ENCODE assay signal across 3 cellular contexts in genomic region chr15:95610945-95611344, GRCh38.
TF ChIP-seq lines count a peak whose summit lies in the region.

No MANE protein-coding gene starts in this region.

TF ChIP-seq in SK-N-SH, 30 proteins besides CTCF, POLR2A, EP300 and RAD21:
- TF ChIP-seq USF2 (IDR thresholded peaks at IDR 0.05; ENCODE audit: borderline replicate concordance, low read depth, low read length) (no peak), JUND (IDR thresholded peaks at IDR 0.05) (no peak), PBX3 (IDR thresholded peaks at IDR 0.05) (no peak), YY1 (IDR thresholded peaks at IDR 0.05; ENCODE audit: low read depth) (no peak), SIN3A (IDR thresholded peaks at IDR 0.05; ENCODE audit: borderline replicate concordance, low read depth, low read length) (no peak), EZH2phosphoT487 (IDR thresholded peaks at IDR 0.05; ENCODE audit: borderline replicate concordance, low read depth) (no peak), POLR2AphosphoS5 (IDR thresholded peaks at IDR 0.05; ENCODE audit: low read depth, low read length) (no peak), MEF2A (IDR thresholded peaks at IDR 0.05; ENCODE audit: borderline replicate concordance, low read depth) (no peak), GABPA (IDR thresholded peaks at IDR 0.05; ENCODE audit: low read depth) (no peak), MAX (IDR thresholded peaks at IDR 0.05; ENCODE audit: low read depth) (no peak), RFX5 (IDR thresholded peaks at IDR 0.05; ENCODE audit: low read length) (no peak), SMC3 (IDR thresholded peaks at IDR 0.05; ENCODE audit: low read depth, low read length) (no peak), TCF12 (IDR thresholded peaks at IDR 0.05) (no peak), TAF1 (IDR thresholded peaks at IDR 0.05; ENCODE audit: borderline replicate concordance, low read depth, low read length) (no peak)

TF ChIP-seq in SK-N-SH treated with all-trans-retinoic acid at 6 μM for 48 hours, 23 proteins besides CTCF, POLR2A, EP300 and RAD21 (continued from another document):
- TF ChIP-seq PATZ1 (CRISPR knock-in tag; IDR thresholded peaks at IDR 0.05; ENCODE audit: borderline replicate concordance) (no peak), GLIS3 (CRISPR knock-in tag; IDR thresholded peaks at IDR 0.05) (no peak), ZC3H10 (CRISPR knock-in tag; IDR thresholded peaks at IDR 0.05) (no peak), CREB5 (CRISPR knock-in tag; IDR thresholded peaks at IDR 0.05; ENCODE audit: low read depth) (no peak), ZNF565 (CRISPR knock-in tag; conservative IDR thresholded peaks at IDR 0.05; ENCODE audit: low read depth) (no peak), RARB (CRISPR knock-in tag; IDR thresholded peaks at IDR 0.05) (no peak), ZNF8 (CRISPR knock-in tag; IDR thresholded peaks at IDR 0.05) (no peak), CSRNP3 (CRISPR knock-in tag; IDR thresholded peaks at IDR 0.05) (no peak), ESRRG (CRISPR knock-in tag; IDR thresholded peaks at IDR 0.05) (no peak), BACH2 (CRISPR knock-in tag; IDR thresholded peaks at IDR 0.05; ENCODE audit: borderline replicate concordance) (no peak), SNAI2 (CRISPR knock-in tag; IDR thresholded peaks at IDR 0.05) (no peak)
TF ChIP-seq in SK-N-SH treated with all-trans-retinoic acid at 6 μM for 48 hours: peak in this region for 0.

TF ChIP-seq in H1, 55 proteins besides CTCF, POLR2A, EP300 and RAD21 (continued from another document):
- TF ChIP-seq TAF7 (optimal IDR thresholded peaks at IDR 0.05; ENCODE audit: borderline replicate concordance, low read depth, low read length) (no peak), TAF1 (IDR thresholded peaks at IDR 0.05; ENCODE audit: low read depth, low read length) (no peak), MAX (IDR thresholded peaks at IDR 0.05) (no peak), ZNF274 (IDR thresholded peaks at IDR 0.05; ENCODE audit: borderline replicate concordance, extremely low read depth, low read length) (no peak), RBBP5 (IDR thresholded peaks at IDR 0.05; ENCODE audit: borderline replicate concordance, low read depth, low read length) (no peak), ATF3 (IDR thresholded peaks at IDR 0.05; ENCODE audit: insufficient read depth, low read depth, low read length) (no peak), SRF (IDR thresholded peaks at IDR 0.05; ENCODE audit: low read depth, low read length) (no peak), CEBPB (IDR thresholded peaks at IDR 0.05; ENCODE audit: low read depth, low read length) (no peak), NRF1 (IDR thresholded peaks at IDR 0.05; ENCODE audit: low read depth, low read length) (no peak), CBX8 (IDR thresholded peaks at IDR 0.05; ENCODE audit: borderline replicate concordance, low read depth, low read length) (no peak), RXRA (IDR thresholded peaks at IDR 0.05; ENCODE audit: insufficient read depth, low read depth, low read length) (no peak), KDM5A (IDR thresholded peaks at IDR 0.05; ENCODE audit: low read length) (no peak), ATF2 (IDR thresholded peaks at IDR 0.05; ENCODE audit: low read length) (no peak), HDAC6 (IDR thresholded peaks at IDR 0.05; ENCODE audit: low read depth, low read length) (no peak)
